Comparison of ENCODE assay signal across 10 cellular contexts in the genomic region with DNA sequence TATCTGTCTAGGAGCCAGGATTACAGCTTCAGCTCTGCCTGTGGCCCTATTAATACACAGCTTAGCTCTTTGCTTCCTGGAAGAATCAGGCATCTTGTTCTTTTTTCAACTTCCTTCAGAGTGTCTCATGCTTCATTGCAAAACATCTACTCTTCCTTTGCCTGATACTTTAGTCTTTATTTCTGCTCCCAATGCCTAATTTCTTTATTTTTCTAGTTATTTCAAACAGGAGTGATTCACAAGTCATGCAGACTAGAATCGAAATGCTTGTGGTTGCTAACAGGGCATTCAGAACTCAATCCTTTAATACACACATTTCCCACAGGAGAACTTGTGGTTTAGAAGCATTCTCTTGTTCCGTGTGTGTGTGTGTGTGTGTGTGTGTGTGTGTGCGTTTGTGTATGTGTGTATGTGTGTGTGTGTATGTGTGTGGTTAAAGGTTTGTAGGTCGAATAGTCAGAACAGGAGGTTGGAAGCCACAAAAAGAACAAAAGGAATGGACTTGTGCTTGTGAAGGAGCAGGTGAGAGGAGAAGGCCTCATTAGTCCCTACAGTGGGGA. TPM values are rescaled to one million over a fixed set of nuclear protein-coding genes. Genes with fewer than 3 reads are reported as not detected.
A peak's percentile ranks its signal among the peaks of the same experiment; 100 is the strongest.
DNase-seq lines count a peak whose midpoint lies in the region; ATAC-seq and TF ChIP-seq lines count a peak whose summit lies in the region.
"Had no signal": no experiment of that assay in that cellular context is flagged by ENCODE, and none has a peak within 500 bp of the region (broad histone marks: within the 10 kb centered on the region; RNA-seq: fewer than 3 reads in every experiment).

No MANE protein-coding gene starts in this region.

- TF ChIP-seq EP300 in esophagus muscularis mucosa (IDR thresholded peaks at IDR 0.05) = no peak

- 63% methylated on average over 4 of the region's 4 CpGs for WGBS in esophagus muscularis mucosa

- no peak for TF ChIP-seq CTCF in DND-41 (IDR thresholded peaks at IDR 0.05; ENCODE audit: borderline replicate concordance, extremely low read depth, low read length, poor library complexity, severe bottlenecking)
- TF ChIP-seq CTCF in esophagus muscularis mucosa (IDR thresholded peaks at IDR 0.05) = no peak
- no peak for TF ChIP-seq CTCF in progenitor cell of endocrine pancreas (IDR thresholded peaks at IDR 0.05; ENCODE audit: unreplicated experiment)

- H2AFZ ChIP-seq in DND-41 (ENCODE audit: low read depth, low read length) = no peak overlapping the region

- no peaks in the 10 kb centered on the region for H3K9me3 ChIP-seq in DND-41 (ENCODE audit: insufficient read depth, low read length, severe bottlenecking)
- H3K9me3 ChIP-seq in esophagus muscularis mucosa = no peaks in the 10 kb centered on the region

- intact Hi-C loops in activated T-helper 1 cell treated with anti-CD3 and anti-CD28 coated beads, Interleukin-12 subunit alpha, Interleukin-12 subunit beta, Interleukin-2, Interleukin-4 antibody, amounts not matched to agents 30 ng/mL and 10 ng/mL and 1 ng/mL, durations not matched to agents 14 hours and 24 hours and 36 hours (cut with micrococcal nuclease) = loop anchor here (2.0 kb wide), 2 partner anchors 13 to 25 kb away; no protein-coding TSS in a partner anchor
- intact Hi-C loops in esophagus muscularis mucosa (cut with DNase I) = loop anchor here (10.0 kb wide), 1 partner anchor 145 kb away; no protein-coding TSS in a partner anchor

- H3K36me3 Mint-ChIP-seq in activated T-helper 1 cell treated with anti-CD3 and anti-CD28 coated beads, Interleukin-12 subunit alpha, Interleukin-12 subunit beta, Interleukin-2, Interleukin-4 antibody, amounts not matched to agents 30 ng/mL and 10 ng/mL and 1 ng/mL, durations not matched to agents 14 hours and 24 hours and 36 hours (ENCODE audit: low read depth) = no peaks in the 10 kb centered on the region
- H3K36me3 Mint-ChIP-seq in naive B cell (no peaks in the 10 kb centered on the region), progenitor cell of endocrine pancreas (ENCODE audit: insufficient read depth) (no peaks in the 10 kb centered on the region)

- H3K9me3 Mint-ChIP-seq in activated T-helper 1 cell treated with anti-CD3 and anti-CD28 coated beads, Interleukin-12 subunit alpha, Interleukin-12 subunit beta, Interleukin-2, Interleukin-4 antibody, amounts not matched to agents 30 ng/mL and 10 ng/mL and 1 ng/mL, durations not matched to agents 14 hours and 24 hours and 36 hours = no peaks in the 10 kb centered on the region
- H3K9me3 Mint-ChIP-seq in naive B cell = no peaks in the 10 kb centered on the region
- H3K9me3 Mint-ChIP-seq in progenitor cell of endocrine pancreas (ENCODE audit: low read depth) = no peaks in the 10 kb centered on the region
- H3K9me3 Mint-ChIP-seq: activated naive CD8-positive, alpha-beta T cell treated with anti-CD3 and anti-CD28 coated beads, Interleukin-2, amount 50 U/mL, for 24 hours had no signal

- ATAC-seq in DND-41 (ENCODE audit: insufficient read depth, low read depth) (peak; percentile 31; the same call in 1 of the 3 replicates), HG02759 (IDR thresholded peaks at IDR 0.05; ENCODE audit: unreplicated experiment) (peak; percentile 16), naive B cell (ENCODE audit: low read depth in 2 of 2) (no peak), GM21447 (IDR thresholded peaks at IDR 0.05; ENCODE audit: unreplicated experiment) (no peak)
- ATAC-seq: activated naive CD8-positive, alpha-beta T cell treated with anti-CD3 and anti-CD28 coated beads, Interleukin-2, amount 50 U/mL, for 24 hours had no signal

- H3K27me3 ChIP-seq in DND-41 (ENCODE audit: insufficient read depth, low read length, poor library complexity) (peaks cover 10% of the 10 kb centered on the region), esophagus muscularis mucosa (peaks cover 0 to 69% (median 3%) of the 10 kb centered on the region in 4 donors)

- H3K4me1 ChIP-seq in DND-41 (ENCODE audit: insufficient read depth, low read length) (no peaks in the 10 kb centered on the region), esophagus muscularis mucosa (no peaks in the 10 kb centered on the region)

- H3K4me1 Mint-ChIP-seq in activated T-helper 1 cell treated with anti-CD3 and anti-CD28 coated beads, Interleukin-12 subunit alpha, Interleukin-12 subunit beta, Interleukin-2, Interleukin-4 antibody, amounts not matched to agents 30 ng/mL and 10 ng/mL and 1 ng/mL, durations not matched to agents 14 hours and 24 hours and 36 hours (ENCODE audit: low read depth) = peaks cover 13% of the 10 kb centered on the region
- peaks cover 42 to 62% (median 53%) of the 10 kb centered on the region in 3 donors for H3K4me1 Mint-ChIP-seq in naive B cell
- H3K4me1 Mint-ChIP-seq in progenitor cell of endocrine pancreas (ENCODE audit: low read depth) = peaks cover 7% of the 10 kb centered on the region

- no peak overlapping the region for H3K4me3 Mint-ChIP-seq in activated T-helper 1 cell treated with anti-CD3 and anti-CD28 coated beads, Interleukin-12 subunit alpha, Interleukin-12 subunit beta, Interleukin-2, Interleukin-4 antibody, amounts not matched to agents 30 ng/mL and 10 ng/mL and 1 ng/mL, durations not matched to agents 14 hours and 24 hours and 36 hours
- H3K4me3 Mint-ChIP-seq in naive B cell (peak overlapping the region in 3 of 8 donors; percentile 3 to 55 (median 14)), progenitor cell of endocrine pancreas (ENCODE audit: low read depth) (no peak overlapping the region)
- H3K4me3 Mint-ChIP-seq: activated naive CD8-positive, alpha-beta T cell treated with anti-CD3 and anti-CD28 coated beads, Interleukin-2, amount 50 U/mL, for 24 hours had no signal

- H3K36me3 ChIP-seq in DND-41 (ENCODE audit: insufficient read depth, low read length) = no peaks in the 10 kb centered on the region
- H3K36me3 ChIP-seq in esophagus muscularis mucosa = no peaks in the 10 kb centered on the region

- H3K27ac Mint-ChIP-seq in activated T-helper 1 cell treated with anti-CD3 and anti-CD28 coated beads, Interleukin-12 subunit alpha, Interleukin-12 subunit beta, Interleukin-2, Interleukin-4 antibody, amounts not matched to agents 30 ng/mL and 10 ng/mL and 1 ng/mL, durations not matched to agents 14 hours and 24 hours and 36 hours = peak overlapping the region; percentile 26
- peak overlapping the region; percentile 1 to 83 (median 46) for H3K27ac Mint-ChIP-seq in naive B cell
- H3K27ac Mint-ChIP-seq in progenitor cell of endocrine pancreas = no peak overlapping the region
- H3K27ac Mint-ChIP-seq: activated naive CD8-positive, alpha-beta T cell treated with anti-CD3 and anti-CD28 coated beads, Interleukin-2, amount 50 U/mL, for 24 hours had no signal

- H3K79me2 ChIP-seq in DND-41 (ENCODE audit: insufficient read depth, low read length) = no peaks in the 10 kb centered on the region

- H4K20me1 ChIP-seq in DND-41 (ENCODE audit: insufficient read depth, low read length) = no peaks in the 10 kb centered on the region

- peaks cover 8% of the 10 kb centered on the region for H3K27me3 Mint-ChIP-seq in activated T-helper 1 cell treated with anti-CD3 and anti-CD28 coated beads, Interleukin-12 subunit alpha, Interleukin-12 subunit beta, Interleukin-2, Interleukin-4 antibody, amounts not matched to agents 30 ng/mL and 10 ng/mL and 1 ng/mL, durations not matched to agents 14 hours and 24 hours and 36 hours (ENCODE audit: insufficient read depth)
- H3K27me3 Mint-ChIP-seq in naive B cell (peaks cover 0 to 16% (median 10%) of the 10 kb centered on the region in 3 donors), progenitor cell of endocrine pancreas (no peaks in the 10 kb centered on the region)

- no peak overlapping the region for H3K4me2 ChIP-seq in DND-41 (ENCODE audit: insufficient read depth, low read length)

- no peak for TF ChIP-seq POLR2A in esophagus muscularis mucosa (IDR thresholded peaks at IDR 0.05; ENCODE audit: low read depth)

- H3K4me3 ChIP-seq in DND-41 (ENCODE audit: low read depth in 1 of 2, low read length in 2 of 2) (no peak overlapping the region), esophagus muscularis mucosa (no peak overlapping the region)

- no peak overlapping the region for H3K9ac ChIP-seq in DND-41 (ENCODE audit: low read depth, low read length)

- H3K27ac ChIP-seq in DND-41 (ENCODE audit: low read length) = no peak overlapping the region
- peak overlapping the region in 1 of 4 donors; percentile 1 for H3K27ac ChIP-seq in esophagus muscularis mucosa (replicated peaks in 1 of 4)

- DNase-seq in DND-41 = peak; percentile 5
- DNase-seq in activated T-helper 1 cell treated with anti-CD3 and anti-CD28 coated beads, Interleukin-12 subunit alpha, Interleukin-12 subunit beta, Interleukin-2, Interleukin-4 antibody, amounts not matched to agents 30 ng/mL and 10 ng/mL and 1 ng/mL, durations not matched to agents 14 hours and 24 hours and 36 hours (ENCODE audit: low spot score) = no peak
- DNase-seq in naive B cell = no peak
- DNase-seq in esophagus muscularis mucosa (ENCODE audit: extremely low spot score) = no peak
- no peak for DNase-seq in progenitor cell of endocrine pancreas (ENCODE audit: low spot score, unreplicated experiment)
- DNase-seq in C1 segment of cervical spinal cord (lab: John Stamatoyannopoulos, UW) = no peak
- DNase-seq: activated naive CD8-positive, alpha-beta T cell treated with anti-CD3 and anti-CD28 coated beads, Interleukin-2, amount 50 U/mL, for 24 hours; NCI-H1694 had no signal

RNA-seq across cellular contexts. Expression of a gene that starts 28.3 kb away (rescaled TPM):
- total RNA-seq in activated T-helper 1 cell treated with anti-CD3 and anti-CD28 coated beads, Interleukin-12 subunit alpha, Interleukin-12 subunit beta, Interleukin-2, Interleukin-4 antibody, amounts not matched to agents 30 ng/mL and 10 ng/mL and 1 ng/mL, durations not matched to agents 14 hours and 24 hours and 36 hours = 31.3 and 34.6 TPM in 2 replicates
- polyA plus RNA-seq in naive B cell (ENCODE audit: low read depth in 6 of 6) = 10 to 100 TPM; 23.6 to 54.5 (median 27.3) TPM
- total RNA-seq in esophagus muscularis mucosa (10 to 100 TPM in 3 of 4 donors, 1 to 10 TPM in 1; 9.4 to 18.4 (median 13.5) TPM), progenitor cell of endocrine pancreas (34.3 and 35.3 TPM in 2 replicates)

RNA-seq across cellular contexts. Expression of a gene that starts 46.1 kb away (rescaled TPM):
- 33.3 and 34.4 TPM in 2 replicates for total RNA-seq in activated T-helper 1 cell treated with anti-CD3 and anti-CD28 coated beads, Interleukin-12 subunit alpha, Interleukin-12 subunit beta, Interleukin-2, Interleukin-4 antibody, amounts not matched to agents 30 ng/mL and 10 ng/mL and 1 ng/mL, durations not matched to agents 14 hours and 24 hours and 36 hours
- polyA plus RNA-seq in naive B cell (ENCODE audit: low read depth in 6 of 6) = 10 to 100 TPM in 3 of 6 donors, 1 to 10 TPM in 3; 5.1 to 11.6 (median 9.5) TPM
- total RNA-seq in esophagus muscularis mucosa (10 to 100 TPM; 14.4 to 17.0 (median 16.0) TPM), progenitor cell of endocrine pancreas (63.4 and 67.4 TPM in 2 replicates)

Comparison
In these comparisons a context has a peak if more than half of its experiments do, and no peak if none do; other contexts are left out.
1. ATAC-seq: peak in DND-41 (single experiment) and HG02759 (single experiment); none in naive B cell (0 of 2) and GM21447 (single experiment).